16 cellular contexts compared by ENCODE assay signal in genomic region chr11:57815476-57815875, GRCh38. TPM values are rescaled to one million over a fixed set of nuclear protein-coding genes. Genes with fewer than 3 reads are reported as not detected.
A peak's percentile ranks its signal among the peaks of the same experiment; 100 is the strongest.
DNase-seq lines count a peak whose midpoint lies in the region; ATAC-seq and TF ChIP-seq lines count a peak whose summit lies in the region.
"Had no signal": no experiment of that assay in that cellular context is flagged by ENCODE, and none has a peak within 500 bp of the region (broad histone marks: within the 10 kb centered on the region; RNA-seq: fewer than 3 reads in every experiment).

No MANE protein-coding gene starts in this region.

- CTCF ChIA-PET in MCF 10A (lab: Yijun Ruan, JAX): interaction anchor here (0.6 to 2.1 kb wide), 5 partner anchors 12 to 693 kb away, joined by 3 to 13 read pairs (median 4); partner anchors contain the start of gene BTBD18

- peaks cover 13% of the 10 kb centered on the region for H3K4me1 Mint-ChIP-seq in activated T-cell treated with anti-CD3 and anti-CD28 coated beads, Interleukin-2, amount 50 U/mL, for 72 hours (ENCODE audit: low read depth)
- H3K4me1 Mint-ChIP-seq in memory B cell: no peaks in the 10 kb centered on the region
- no peaks in the 10 kb centered on the region for H3K4me1 Mint-ChIP-seq in MCF 10A (ENCODE audit: insufficient read depth, unreplicated experiment)

- ATAC-seq in activated T-cell treated with anti-CD3 and anti-CD28 coated beads, Interleukin-2, amount 50 U/mL, for 72 hours (replicated peaks in 1 of 2): peak; percentile 56 to 65
- ATAC-seq in GM21717 (IDR thresholded peaks at IDR 0.05; ENCODE audit: unreplicated experiment) (peak; percentile 86), HG03135 (IDR thresholded peaks at IDR 0.05; ENCODE audit: unreplicated experiment) (peak; percentile 68), memory B cell (ENCODE audit: low read depth) (no peak)
- ATAC-seq: A549, Panc1 had no signal

- no peaks in the 10 kb centered on the region for H3K9me3 Mint-ChIP-seq in activated T-cell treated with anti-CD3 and anti-CD28 coated beads, Interleukin-2, amount 50 U/mL, for 72 hours
- H3K9me3 Mint-ChIP-seq in memory B cell (no peaks in the 10 kb centered on the region), MCF 10A (ENCODE audit: unreplicated experiment) (no peaks in the 10 kb centered on the region)

- peak overlapping the region; percentile 18 for H3K27ac Mint-ChIP-seq in activated T-cell treated with anti-CD3 and anti-CD28 coated beads, Interleukin-2, amount 50 U/mL, for 72 hours
- H3K27ac Mint-ChIP-seq in memory B cell: peak overlapping the region; percentile 4
- no peak overlapping the region for H3K27ac Mint-ChIP-seq in MCF 10A (ENCODE audit: low read depth, unreplicated experiment)

- intact Hi-C loops in MCF 10A (cut with micrococcal nuclease): loop anchor here (5.0 kb wide), 1 partner anchor 697 kb away; no protein-coding TSS in a partner anchor

- peak overlapping the region in 1 of 2 donors; percentile 13 for H3K4me3 Mint-ChIP-seq in activated T-cell treated with anti-CD3 and anti-CD28 coated beads, Interleukin-2, amount 50 U/mL, for 72 hours
- H3K4me3 Mint-ChIP-seq in memory B cell: no peak overlapping the region
- H3K4me3 Mint-ChIP-seq in MCF 10A (ENCODE audit: unreplicated experiment): no peak overlapping the region

- TF ChIP-seq CTCF in MCF 10A (IDR thresholded peaks at IDR 0.05; ENCODE audit: unreplicated experiment): no peak

- POLR2A ChIA-PET in MCF 10A (lab: Yijun Ruan, JAX): no interaction called here

- no peaks in the 10 kb centered on the region for H3K27me3 Mint-ChIP-seq in activated T-cell treated with anti-CD3 and anti-CD28 coated beads, Interleukin-2, amount 50 U/mL, for 72 hours (ENCODE audit: low read depth)
- no peaks in the 10 kb centered on the region for H3K27me3 Mint-ChIP-seq in memory B cell
- no peaks in the 10 kb centered on the region for H3K27me3 Mint-ChIP-seq in MCF 10A (ENCODE audit: insufficient read depth, unreplicated experiment)

- DNase-seq in activated T-cell treated with anti-CD3 and anti-CD28 coated beads, Interleukin-2, amount 50 U/mL, for 72 hours: no peak
- DNase-seq in activated T-cell treated with anti-CD3 and anti-CD28 coated beads for 4 hours (no peak), memory B cell (ENCODE audit: low spot score in 2 of 2) (no peak), RPMI8226 (no peak), MCF 10A (ENCODE audit: unreplicated experiment) (no peak)
- no peak for DNase-seq in stimulated activated CD4-positive, alpha-beta T cell treated with anti-CD3 and anti-CD28 coated beads, Interleukin-4, amount 100 ng/mL, for 1 hour
- DNase-seq: activated CD8-positive, alpha-beta memory T cell treated with anti-CD3 and anti-CD28 coated beads for 24 hours; COR-L47; KG1; NCI-H2171; T-helper 9 cell; testis had no signal

- BruUV-seq in MCF 10A (replicated peaks; lab: Mats Ljungman, UMichigan): no TSS peak

- H3K36me3 Mint-ChIP-seq in activated T-cell treated with anti-CD3 and anti-CD28 coated beads, Interleukin-2, amount 50 U/mL, for 72 hours (ENCODE audit: insufficient read depth in 2 of 2): peaks cover 0 to 1% of the 10 kb centered on the region in 2 donors
- peaks cover 28% of the 10 kb centered on the region for H3K36me3 Mint-ChIP-seq in memory B cell
- H3K36me3 Mint-ChIP-seq in MCF 10A (ENCODE audit: insufficient read depth, unreplicated experiment): peaks cover 96% of the 10 kb centered on the region

RNA-seq across cellular contexts. Expression of gene CTNND1, which starts 53.9 kb away (rescaled TPM):
- 10 to 100 TPM in 1 of 2 donors, 1 to 10 TPM in 1; 6.3 to 10.6 TPM for total RNA-seq in activated T-cell treated with anti-CD3 and anti-CD28 coated beads, Interleukin-2, amount 50 U/mL, for 72 hours
- total RNA-seq in MCF 10A (2022): 114 and 118 TPM in 2 replicates
